ENCODE assay signal across 8 cellular contexts in genomic region chr13:110444226-110444653, GRCh38.
DNase-seq lines count a peak whose midpoint lies in the region; ATAC-seq and TF ChIP-seq lines count a peak whose summit lies in the region.

No MANE protein-coding gene starts in this region.

- H3K4me3 Mint-ChIP-seq in glutamatergic neuron (ENCODE audit: unreplicated experiment) = no peak overlapping the region

- no peaks in the 10 kb centered on the region for H3K9me3 ChIP-seq in Loucy (ENCODE audit: insufficient read depth, low read depth, low read length)

- H3K79me2 ChIP-seq in ACC112 (ENCODE audit: control insufficient read depth, insufficient read depth, low read length, unreplicated experiment) (no peaks in the 10 kb centered on the region), Loucy (ENCODE audit: insufficient read depth, low read length) (no peaks in the 10 kb centered on the region)

- H3K27me3 ChIP-seq in ACC112 (ENCODE audit: insufficient read depth, low read length) = no peaks in the 10 kb centered on the region
- H3K27me3 ChIP-seq in Loucy (ENCODE audit: insufficient read depth, low read length, poor library complexity, severe bottlenecking) = no peaks in the 10 kb centered on the region

- no peak overlapping the region for H3K4me2 ChIP-seq in Loucy (ENCODE audit: low read depth, low read length, poor library complexity, severe bottlenecking)

- H3K4me1 Mint-ChIP-seq in glutamatergic neuron (ENCODE audit: low read depth, unreplicated experiment) = peaks cover 8% of the 10 kb centered on the region

- peak; percentile 72 for TF ChIP-seq CTCF in Loucy (conservative IDR thresholded peaks at IDR 0.05; ENCODE audit: low read length)
- TF ChIP-seq CTCF in fibroblast of mammary gland (conservative IDR thresholded peaks at IDR 0.05; ENCODE audit: control insufficient read depth, insufficient read depth, low read depth, low read length) = peak; percentile 51
- no peak for TF ChIP-seq CTCF in glutamatergic neuron (IDR thresholded peaks at IDR 0.05; ENCODE audit: partially characterized antibody, unreplicated experiment)

- peak; percentile 59 for ATAC-seq in GM19035 (IDR thresholded peaks at IDR 0.05; ENCODE audit: unreplicated experiment)

- H4K20me1 ChIP-seq in Loucy (ENCODE audit: insufficient read depth, low read length, poor library complexity, severe bottlenecking) = no peaks in the 10 kb centered on the region

- no peaks in the 10 kb centered on the region for H3K9me2 ChIP-seq in Loucy (replicated peaks; ENCODE audit: low read depth, low read length)

- H2AFZ ChIP-seq in ACC112 (ENCODE audit: low read length, unreplicated experiment) = no peak overlapping the region
- H2AFZ ChIP-seq in Loucy (ENCODE audit: low read length) = no peak overlapping the region; the same call in 1 of the 2 replicates

- peak overlapping the region; percentile 63; the same call in 1 of the 2 replicates for H3K27ac ChIP-seq in ACC112 (ENCODE audit: low read depth, low read length)

- H3K36me3 ChIP-seq in ACC112 (ENCODE audit: insufficient read depth, low read length) (no peaks in the 10 kb centered on the region), Loucy (ENCODE audit: insufficient read depth, low read length) (no peaks in the 10 kb centered on the region)

- peaks cover 42% of the 10 kb centered on the region for H3K4me1 ChIP-seq in ACC112 (ENCODE audit: control insufficient read depth, insufficient read depth, low read length, unreplicated experiment)
- no peaks in the 10 kb centered on the region for H3K4me1 ChIP-seq in Loucy (ENCODE audit: insufficient read depth, low read length, poor library complexity, severe bottlenecking)

- DNase-seq in fibroblast of mammary gland (ENCODE audit: low read depth) (peak; percentile 83), UCSD-AML1 (lab: John Stamatoyannopoulos, UW; ENCODE audit: unreplicated experiment) (no peak), glutamatergic neuron (no peak)
- no peak for DNase-seq in activated CD8-positive, alpha-beta memory T cell treated with anti-CD3 and anti-CD28 coated beads, Interleukin-2, amount 50 U/mL, for 48 hours
- no peak for DNase-seq in activated CD4-positive, alpha-beta T cell treated with anti-CD3 and anti-CD28 coated beads for 48 hours

- H3K9me3 Mint-ChIP-seq in glutamatergic neuron (ENCODE audit: unreplicated experiment) = no peaks in the 10 kb centered on the region

- H3K4me3 ChIP-seq in ACC112 (ENCODE audit: low read depth, low read length) (no peak overlapping the region), Loucy (ENCODE audit: low read length, poor library complexity, severe bottlenecking) (no peak overlapping the region), fibroblast of mammary gland (ENCODE audit: control insufficient read depth, low read depth, low read length) (no peak overlapping the region)

- no peak overlapping the region for H3K27ac Mint-ChIP-seq in glutamatergic neuron (ENCODE audit: unreplicated experiment)

- H3K27me3 Mint-ChIP-seq in glutamatergic neuron (ENCODE audit: unreplicated experiment) = peaks cover 2% of the 10 kb centered on the region

- H3F3A ChIP-seq in Loucy (ENCODE audit: low read depth) = no peaks in the 10 kb centered on the region

- H3K36me3 Mint-ChIP-seq in glutamatergic neuron (ENCODE audit: unreplicated experiment) = no peaks in the 10 kb centered on the region

- H3K9ac ChIP-seq in Loucy (ENCODE audit: low read depth, low read length, poor library complexity, severe bottlenecking) = no peak overlapping the region
